14 cellular contexts compared by ENCODE assay signal in genomic region chr7:47484923-47485639, GRCh38.
DNase-seq lines count a peak whose midpoint lies in the region; ATAC-seq, FAIRE-seq and TF ChIP-seq lines count a peak whose summit lies in the region.
"Had no signal": no experiment of that assay in that cellular context is flagged by ENCODE, and none has a peak within 500 bp of the region (broad histone marks: within the 10 kb centered on the region; RNA-seq: fewer than 3 reads in every experiment).

No MANE protein-coding gene starts in this region.

- H3K9me3 ChIP-seq in left ventricle myocardium inferior (replicated peaks), result no peaks in the 10 kb centered on the region
- no peaks in the 10 kb centered on the region for H3K9me3 ChIP-seq in parathyroid adenoma (ENCODE audit: control insufficient read depth, low read length)
- H3K9me3 ChIP-seq: mucosa of descending colon had no signal

- H3K4me1 ChIP-seq in left ventricle myocardium inferior, result peaks cover 84% of the 10 kb centered on the region
- H3K4me1 ChIP-seq in parathyroid adenoma, result peaks cover 62% of the 10 kb centered on the region

- peak; percentile 10 for ATAC-seq in stimulated activated naive CD8-positive, alpha-beta T cell treated with anti-CD3 and anti-CD28 coated beads, Interleukin-15, amount 100 ng/mL, for 72 hours
- no peak for ATAC-seq in stimulated activated naive CD8-positive, alpha-beta T cell treated with anti-CD3 and anti-CD28 coated beads, Interleukin-15, Interleukin-2, amounts not matched to agents 100 U/mL and 50 U/mL, for 24 hours
- ATAC-seq in GM18868 (IDR thresholded peaks at IDR 0.05; ENCODE audit: unreplicated experiment) (no peak), GM19397 (IDR thresholded peaks at IDR 0.05; ENCODE audit: unreplicated experiment) (no peak), HG03442 (IDR thresholded peaks at IDR 0.05; ENCODE audit: unreplicated experiment) (no peak)
- ATAC-seq: esophagus mucosa had no signal

- no peak for DNase-seq in stimulated activated naive CD8-positive, alpha-beta T cell treated with anti-CD3 and anti-CD28 coated beads, Interleukin-15, amount 100 ng/mL, for 72 hours
- no peak for DNase-seq in stimulated activated naive CD8-positive, alpha-beta T cell treated with anti-CD3 and anti-CD28 coated beads, Interleukin-15, Interleukin-2, amounts not matched to agents 100 U/mL and 50 U/mL, for 24 hours
- DNase-seq in left ventricle myocardium inferior (no peak), RCC 7860 (ENCODE audit: low spot score) (no peak)
- DNase-seq: activated naive CD4-positive, alpha-beta T cell treated with Interleukin-2 at 50 U/mL for 16 hours; cerebellar nuclear complex; DND-41; KBM-7 had no signal

- FAIRE-seq in RCC 7860 (lab: Jason Lieb, UNC), result no peak

- H3K4me3 Mint-ChIP-seq in stimulated activated naive CD8-positive, alpha-beta T cell treated with anti-CD3 and anti-CD28 coated beads, Interleukin-15, amount 100 ng/mL, for 72 hours, result no peak overlapping the region

- H3K36me3 ChIP-seq in left ventricle myocardium inferior (no peaks in the 10 kb centered on the region), parathyroid adenoma (ENCODE audit: control insufficient read depth, insufficient read depth, low read length) (no peaks in the 10 kb centered on the region)

- peak overlapping the region; percentile 87 for H3K27ac ChIP-seq in left ventricle myocardium inferior (replicated peaks)
- peak overlapping the region; percentile 95 for H3K27ac ChIP-seq in parathyroid adenoma

- TF ChIP-seq CTCF in left ventricle myocardium inferior (IDR thresholded peaks at IDR 0.05; ENCODE audit: borderline replicate concordance) (no peak), parathyroid adenoma (IDR thresholded peaks at IDR 0.05) (peak; percentile 7)

- H3K4me3 ChIP-seq in left ventricle myocardium inferior (no peak overlapping the region), parathyroid adenoma (ENCODE audit: low read depth, low read length) (peak overlapping the region; percentile 18)
- H3K4me3 ChIP-seq: mucosa of descending colon had no signal

- H3K79me2 ChIP-seq in parathyroid adenoma, result peaks cover 20% of the 10 kb centered on the region

- H3K4me2 ChIP-seq in parathyroid adenoma (ENCODE audit: low read length), result peak overlapping the region; percentile 58

- peak overlapping the region; percentile 12 for H3K9ac ChIP-seq in parathyroid adenoma

- no peaks in the 10 kb centered on the region for H3K9me3 Mint-ChIP-seq in stimulated activated naive CD8-positive, alpha-beta T cell treated with anti-CD3 and anti-CD28 coated beads, Interleukin-15, amount 100 ng/mL, for 72 hours

- peaks cover 29% of the 10 kb centered on the region for H3K4me1 Mint-ChIP-seq in stimulated activated naive CD8-positive, alpha-beta T cell treated with anti-CD3 and anti-CD28 coated beads, Interleukin-15, amount 100 ng/mL, for 72 hours

- H3K27me3 ChIP-seq in left ventricle myocardium inferior (ENCODE audit: low read depth), result no peaks in the 10 kb centered on the region
- H3K27me3 ChIP-seq in parathyroid adenoma (ENCODE audit: control insufficient read depth, insufficient read depth, low read length), result no peaks in the 10 kb centered on the region

- no peak overlapping the region for H3K27ac Mint-ChIP-seq in stimulated activated naive CD8-positive, alpha-beta T cell treated with anti-CD3 and anti-CD28 coated beads, Interleukin-15, amount 100 ng/mL, for 72 hours

- intact Hi-C loops in left ventricle myocardium inferior (cut with micrococcal nuclease), result no loop called here

- peak overlapping the region; percentile 75 for H2AFZ ChIP-seq in parathyroid adenoma

- no peaks in the 10 kb centered on the region for H3K27me3 Mint-ChIP-seq in stimulated activated naive CD8-positive, alpha-beta T cell treated with anti-CD3 and anti-CD28 coated beads, Interleukin-15, amount 100 ng/mL, for 72 hours
